In genomic region chr12:132172619-132173018, GRCh38 we compare ENCODE assay signal across 9 cellular contexts.
"Had no signal": no experiment of that assay in that cellular context is flagged by ENCODE, and none has a peak within 500 bp of the region (broad histone marks: within the 10 kb centered on the region; RNA-seq: fewer than 3 reads in every experiment).

No MANE protein-coding gene starts in this region.

- H3K9me3 ChIP-seq: adrenal gland had no signal

- H3K36me3 ChIP-seq: adrenal gland had no signal

- H3K4me1 ChIP-seq: adrenal gland had no signal

- H3K4me3 Mint-ChIP-seq: activated T-cell treated with anti-CD3 and anti-CD28 coated beads, Interleukin-2, amount 50 U/mL, for 72 hours; nephron; stimulated activated naive CD8-positive, alpha-beta T cell treated with anti-CD3 and anti-CD28 coated beads, Interleukin-15, Interleukin-2, amounts not matched to agents 100 ng/mL and 50 ng/mL, for 24 hours had no signal

- H3K4me3 ChIP-seq: adrenal gland, SK-N-MC had no signal

- H3K9me3 Mint-ChIP-seq: activated T-cell treated with anti-CD3 and anti-CD28 coated beads, Interleukin-2, amount 50 U/mL, for 72 hours; nephron; stimulated activated naive CD8-positive, alpha-beta T cell treated with anti-CD3 and anti-CD28 coated beads, Interleukin-15, Interleukin-2, amounts not matched to agents 100 ng/mL and 50 ng/mL, for 24 hours had no signal

- H3K27ac ChIP-seq: adrenal gland, SK-N-MC had no signal

- DNase-seq: activated T-cell treated with anti-CD3 and anti-CD28 coated beads, Interleukin-2, amount 50 U/mL, for 72 hours; adrenal gland; central memory CD4-positive, alpha-beta T cell; erythroblast; hippocampal formation; stimulated activated CD4-positive, alpha-beta T cell treated with anti-CD3 and anti-CD28 coated beads, Interleukin-2, amount 100 ng/mL, for 48 hours had no signal

- H3K27ac Mint-ChIP-seq: activated T-cell treated with anti-CD3 and anti-CD28 coated beads, Interleukin-2, amount 50 U/mL, for 72 hours; nephron; stimulated activated naive CD8-positive, alpha-beta T cell treated with anti-CD3 and anti-CD28 coated beads, Interleukin-15, Interleukin-2, amounts not matched to agents 100 ng/mL and 50 ng/mL, for 24 hours had no signal

- ATAC-seq: activated T-cell treated with anti-CD3 and anti-CD28 coated beads, Interleukin-2, amount 50 U/mL, for 72 hours had no signal
